13 cellular contexts compared by ENCODE assay signal in genomic region chr22:36087784-36088183, GRCh38.
"Had no signal": no experiment of that assay in that cellular context is flagged by ENCODE, and none has a peak within 500 bp of the region (broad histone marks: within the 10 kb centered on the region; RNA-seq: fewer than 3 reads in every experiment).

No MANE protein-coding gene starts in this region.

- H3K27ac ChIP-seq: dorsolateral prefrontal cortex, foreskin keratinocyte, heart right ventricle, ovary, right atrium auricular region, upper lobe of left lung, uterus had no signal

- DNase-seq: cortex of kidney; effector CD8-positive, alpha-beta T cell; heart right ventricle; hypothalamus; naive thymus-derived CD4-positive, alpha-beta T cell; ovary; stimulated activated CD4-positive, alpha-beta T cell treated with anti-CD3 and anti-CD28 coated beads, Interleukin-2, amount 100 ng/mL, for 48 hours; stimulated activated naive CD4-positive, alpha-beta T cell treated with Interleukin-2 at 50 U/mL for 16 hours; upper lobe of left lung; uterus had no signal

- ATAC-seq: foreskin keratinocyte; heart right ventricle; naive thymus-derived CD4-positive, alpha-beta T cell had no signal
